ENCODE assay signal across 1 cellular context in the genomic region with DNA sequence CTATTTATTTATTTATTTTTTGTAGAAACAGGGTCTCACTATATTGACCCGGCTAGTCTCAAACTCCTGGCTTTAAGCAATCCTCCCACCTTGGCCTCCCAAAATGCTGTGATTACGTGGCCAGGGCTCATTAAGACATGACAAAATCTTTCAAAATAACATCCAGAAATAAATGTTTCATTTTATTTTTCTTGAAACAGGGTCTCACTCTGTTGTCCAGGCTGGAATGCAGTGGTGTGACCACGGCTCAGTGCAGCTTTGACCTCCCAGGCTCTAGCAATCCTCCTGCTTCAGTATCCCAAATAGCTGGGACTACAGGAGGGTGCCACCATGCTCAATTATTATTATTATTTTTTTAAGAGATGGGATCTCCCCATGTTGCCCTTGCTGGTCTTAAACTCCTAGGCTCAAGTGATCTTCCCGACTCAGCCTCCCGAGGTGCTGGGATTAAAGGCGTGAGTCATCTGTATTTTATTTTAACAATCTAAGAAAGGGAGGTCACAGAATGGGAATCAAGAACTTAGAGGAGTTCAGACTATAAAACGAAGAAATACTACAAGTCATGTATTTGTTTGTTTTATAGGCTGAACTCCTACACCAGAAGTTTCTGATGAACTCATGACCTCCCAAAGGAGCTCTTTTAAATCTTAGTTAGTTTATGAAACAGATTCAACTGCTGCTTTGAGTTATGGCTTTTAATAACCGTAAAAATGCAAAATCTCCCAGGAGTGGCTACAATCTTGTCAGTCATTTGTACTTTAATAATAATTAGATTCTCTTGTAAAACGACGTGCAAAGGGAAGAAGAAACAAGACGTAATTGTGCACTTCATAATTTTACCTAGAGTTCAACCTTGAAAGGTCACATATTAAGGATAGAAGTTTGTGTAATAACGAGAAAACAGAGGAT.
TF ChIP-seq lines count a peak whose summit lies in the region.

No MANE protein-coding gene starts in this region.

TF ChIP-seq in HEK293, 187 proteins besides CTCF, POLR2A, EP300 and RAD21 (continued from another document):
- TF ChIP-seq, protein P1, sequence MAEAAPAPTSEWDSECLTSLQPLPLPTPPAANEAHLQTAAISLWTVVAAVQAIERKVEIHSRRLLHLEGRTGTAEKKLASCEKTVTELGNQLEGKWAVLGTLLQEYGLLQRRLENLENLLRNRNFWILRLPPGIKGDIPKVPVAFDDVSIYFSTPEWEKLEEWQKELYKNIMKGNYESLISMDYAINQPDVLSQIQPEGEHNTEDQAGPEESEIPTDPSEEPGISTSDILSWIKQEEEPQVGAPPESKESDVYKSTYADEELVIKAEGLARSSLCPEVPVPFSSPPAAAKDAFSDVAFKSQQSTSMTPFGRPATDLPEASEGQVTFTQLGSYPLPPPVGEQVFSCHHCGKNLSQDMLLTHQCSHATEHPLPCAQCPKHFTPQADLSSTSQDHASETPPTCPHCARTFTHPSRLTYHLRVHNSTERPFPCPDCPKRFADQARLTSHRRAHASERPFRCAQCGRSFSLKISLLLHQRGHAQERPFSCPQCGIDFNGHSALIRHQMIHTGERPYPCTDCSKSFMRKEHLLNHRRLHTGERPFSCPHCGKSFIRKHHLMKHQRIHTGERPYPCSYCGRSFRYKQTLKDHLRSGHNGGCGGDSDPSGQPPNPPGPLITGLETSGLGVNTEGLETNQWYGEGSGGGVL (tag by site-specific recombination; IDR thresholded peaks at IDR 0.05): no peak
